8 cellular contexts compared by ENCODE assay signal in the genomic region with DNA sequence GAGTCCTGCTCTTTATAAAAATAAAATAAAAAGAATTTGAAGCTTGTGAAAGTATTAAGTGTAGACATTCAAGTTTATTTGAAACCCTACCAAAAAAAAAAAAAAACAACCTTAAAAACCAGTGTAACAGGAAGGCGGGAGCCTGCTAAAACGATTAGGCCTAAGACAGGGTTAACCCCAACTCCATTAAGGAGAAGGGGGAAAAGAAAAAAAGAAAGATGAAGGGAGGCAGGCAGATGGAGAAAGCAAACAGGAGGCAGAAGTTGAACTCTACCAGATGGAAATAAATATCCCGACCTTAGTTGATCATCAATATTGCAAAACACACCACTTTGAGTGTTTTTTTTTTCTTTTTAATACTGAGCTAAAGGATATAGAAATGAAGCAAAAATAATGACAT. TPM values are rescaled to one million over a fixed set of nuclear protein-coding genes. Genes with fewer than 3 reads are reported as not detected.
DNase-seq lines count a peak whose midpoint lies in the region; ATAC-seq and TF ChIP-seq lines count a peak whose summit lies in the region.

No MANE protein-coding gene starts in this region.

- H3K9ac ChIP-seq in SK-N-MC (ENCODE audit: insufficient read length) (peak overlapping the region; percentile 76), smooth muscle cell (ENCODE audit: low read depth) (peak overlapping the region; percentile 54)

- peaks cover 34% of the 10 kb centered on the region for H3K4me1 ChIP-seq in smooth muscle cell (ENCODE audit: low read depth)

- H3K4me3 ChIP-seq in SK-N-MC (peak overlapping the region; percentile 94), fibroblast of villous mesenchyme (ENCODE audit: low read depth, low read length) (peak overlapping the region; percentile 68), smooth muscle cell (peak overlapping the region; percentile 76)

- DNase-seq in DMS 273 (lab: John Stamatoyannopoulos, UW; ENCODE audit: unreplicated experiment) (peak; percentile 47), DMS 273 treated with DMSO at 0.1 percent for 48 hours (lab: John Stamatoyannopoulos, UW) (no peak), SK-N-MC (ENCODE audit: low read depth, low spot score) (no peak), fibroblast of villous mesenchyme (ENCODE audit: low read depth) (no peak), smooth muscle cell (lab: John Stamatoyannopoulos, UW; ENCODE audit: unreplicated experiment) (no peak), SKM-1 treated with dmso at 0.1 percent for 144 hours (lab: John Stamatoyannopoulos, UW; ENCODE audit: unreplicated experiment) (no peak)
- no peak for DNase-seq in stimulated activated CD4-positive, alpha-beta T cell treated with anti-CD3 and anti-CD28 coated beads, Interleukin-2, amount 100 ng/mL, for 24 hours

- H3K4me2 ChIP-seq in smooth muscle cell = peak overlapping the region; percentile 92

- TF ChIP-seq CTCF in fibroblast of villous mesenchyme (IDR thresholded peaks at IDR 0.05; ENCODE audit: insufficient read depth, low read depth, low read length) = no peak
- no peak for TF ChIP-seq CTCF in smooth muscle cell (IDR thresholded peaks at IDR 0.05; ENCODE audit: borderline replicate concordance, insufficient read depth, poor library complexity, severe bottlenecking)

- H3K27me3 ChIP-seq in smooth muscle cell (ENCODE audit: low read depth) = no peaks in the 10 kb centered on the region

- peaks cover 35% of the 10 kb centered on the region for H3K79me2 ChIP-seq in smooth muscle cell (ENCODE audit: low read depth)

- H3F3A ChIP-seq in smooth muscle cell (ENCODE audit: low read depth) = peaks cover 19% of the 10 kb centered on the region

- ATAC-seq in GM18520 (IDR thresholded peaks at IDR 0.05; ENCODE audit: unreplicated experiment) = no peak

- peaks cover 35% of the 10 kb centered on the region for H4K20me1 ChIP-seq in smooth muscle cell (ENCODE audit: low read depth)

- 7% methylated on average over 3 of the region's 3 CpGs for WGBS in smooth muscle cell (ENCODE audit: low lambda C conversion rate)

- peak overlapping the region; percentile 92 for H2AFZ ChIP-seq in smooth muscle cell (ENCODE audit: low read depth)

- peaks cover 22% of the 10 kb centered on the region for H3K36me3 ChIP-seq in SK-N-MC (ENCODE audit: insufficient read depth, low read length)
- no peaks in the 10 kb centered on the region for H3K36me3 ChIP-seq in smooth muscle cell (ENCODE audit: low read depth)

- H3K9me3 ChIP-seq in SK-N-MC (ENCODE audit: low read depth, low read length) (no peaks in the 10 kb centered on the region), smooth muscle cell (replicated peaks; ENCODE audit: low read depth) (no peaks in the 10 kb centered on the region)

- no peak overlapping the region for H3K27ac ChIP-seq in SK-N-MC
- H3K27ac ChIP-seq in smooth muscle cell (ENCODE audit: low read depth) = peak overlapping the region; percentile 71

RNA-seq across cellular contexts. Expression of a gene that starts 1.2 kb away (rescaled TPM):
- total RNA-seq in fibroblast of villous mesenchyme = 4.8 and 5.6 TPM in 2 replicates
- 37.6 and 42.1 TPM in 2 replicates for total RNA-seq in smooth muscle cell
- 70.4 and 108 TPM in 2 replicates for polyA plus RNA-seq in smooth muscle cell
